Comparison of ENCODE assay signal across 8 cellular contexts in the genomic region with DNA sequence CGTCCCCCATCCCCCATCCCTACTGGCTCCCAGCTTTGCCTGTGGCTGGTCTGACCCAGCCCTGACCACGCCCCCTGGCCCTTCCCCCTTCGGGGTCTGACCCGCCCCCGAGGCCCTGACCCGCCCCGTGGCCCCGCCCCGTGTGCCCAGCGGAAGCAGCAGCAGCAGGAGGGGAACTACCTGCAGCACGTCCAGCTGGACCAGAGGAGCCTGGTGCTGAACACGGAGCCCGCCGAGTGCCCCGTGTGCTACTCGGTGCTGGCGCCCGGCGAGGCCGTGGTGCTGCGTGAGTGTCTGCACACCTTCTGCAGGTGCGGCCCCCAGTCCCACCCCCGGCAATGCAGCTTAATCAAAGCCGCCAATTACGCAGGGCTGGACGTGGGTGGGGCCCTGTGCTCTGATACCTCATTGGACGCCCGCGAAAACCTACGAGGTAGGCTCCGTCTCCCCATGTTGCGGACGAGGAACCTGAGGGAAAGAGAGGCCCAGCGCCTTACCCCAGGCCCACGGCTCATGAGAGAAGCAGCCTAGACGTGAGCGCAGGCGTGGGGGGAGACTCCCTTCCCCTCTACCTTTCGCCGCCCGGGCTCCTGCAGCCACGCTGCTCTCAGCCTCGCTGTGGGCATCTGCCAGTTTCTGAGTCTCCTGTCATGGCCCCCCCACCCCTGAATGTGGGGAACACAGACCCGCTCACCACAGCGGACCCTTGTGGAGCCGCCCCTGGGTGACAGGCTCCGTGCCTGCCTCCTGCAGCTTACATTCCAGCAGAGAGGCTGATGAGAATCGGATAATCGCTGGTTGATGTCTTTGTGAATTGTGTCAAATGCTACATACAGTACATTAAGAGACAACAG. TPM values are rescaled to one million over a fixed set of nuclear protein-coding genes. Genes with fewer than 3 reads are reported as not detected.
DNase-seq lines count a peak whose midpoint lies in the region; ATAC-seq and TF ChIP-seq lines count a peak whose summit lies in the region.

No MANE protein-coding gene starts in this region.

- no peaks in the 10 kb centered on the region for H3K27me3 Mint-ChIP-seq in activated CD4-positive, alpha-beta T cell treated with anti-CD3 and anti-CD28 coated beads for 36 hours

- H3K79me1 ChIP-seq in neuronal stem cell (ENCODE audit: low read depth, low read length), result peaks cover 7% of the 10 kb centered on the region

- no peak overlapping the region for H3K27ac ChIP-seq in HEK293 (ENCODE audit: extremely low read depth, low read depth, low read length)
- no peak overlapping the region for H3K27ac ChIP-seq in neuronal stem cell (replicated peaks; ENCODE audit: low read length)

- H3K18ac ChIP-seq in neuronal stem cell (ENCODE audit: low read length), result no peak overlapping the region

- H4K8ac ChIP-seq in neuronal stem cell (ENCODE audit: low read depth, low read length), result no peak overlapping the region

- no peak for TF ChIP-seq CTCF in HEK293 (tag by site-specific recombination; IDR thresholded peaks at IDR 0.05)

- POLR2A ChIA-PET in activated CD4-positive, alpha-beta T cell treated with anti-CD3 and anti-CD28 coated beads for 36 hours (lab: Charles Lee), result no interaction called here
- POLR2A ChIA-PET in HEK293 (lab: Yijun Ruan, JAX), result interaction anchor here (0.5 kb wide), 1 partner anchor 56 kb away, joined by 4 read pairs; no protein-coding TSS in a partner anchor

- H3K27ac Mint-ChIP-seq in activated CD4-positive, alpha-beta T cell treated with anti-CD3 and anti-CD28 coated beads for 36 hours, result no peak overlapping the region

- H3K4me1 Mint-ChIP-seq in activated CD4-positive, alpha-beta T cell treated with anti-CD3 and anti-CD28 coated beads for 36 hours, result peaks cover 10% of the 10 kb centered on the region

- no peak overlapping the region for H2AFZ ChIP-seq in neuronal stem cell (ENCODE audit: low read length)

- H3K14ac ChIP-seq in neuronal stem cell (ENCODE audit: low read length), result no peak overlapping the region

- peak overlapping the region; percentile 75 for H2BK5ac ChIP-seq in neuronal stem cell (ENCODE audit: low read length)

- H2BK15ac ChIP-seq in neuronal stem cell (ENCODE audit: low read length), result no peak overlapping the region

- H3K4ac ChIP-seq in neuronal stem cell (ENCODE audit: low read length), result peak overlapping the region; percentile 53

- no CpG with 5 or more reads among the region's 49 CpGs for WGBS in neuronal stem cell (ENCODE audit: extremely low coverage in 2 of 2, insufficient read length in 2 of 2, insufficient replicate concordance in 1 of 2), 2 donors

- H3K27me3 ChIP-seq in neuronal stem cell (ENCODE audit: control insufficient read depth in 3 of 3, insufficient read depth in 3 of 3, low read depth in 1 of 3, low read length in 3 of 3), result no peaks in the 10 kb centered on the region

- H3K4me3 ChIP-seq in HEK293 (ENCODE audit: low read depth, low read length) (no peak overlapping the region), neuronal stem cell (ENCODE audit: low read length in 2 of 2) (no peak overlapping the region)

- H2BK120ac ChIP-seq in neuronal stem cell (ENCODE audit: low read depth, low read length), result no peak overlapping the region

- H3K9me3 ChIP-seq in HEK293 (ENCODE audit: control insufficient read depth, insufficient read depth, low read depth, low read length), result no peaks in the 10 kb centered on the region
- H3K9me3 ChIP-seq in neuronal stem cell (replicated peaks in 1 of 2; ENCODE audit: control insufficient read depth in 2 of 2, insufficient read depth in 1 of 2, low read depth in 1 of 2, low read length in 2 of 2), result peaks cover 0 to 2% of the 10 kb centered on the region in 2 donors

- peaks cover 57% of the 10 kb centered on the region for H3K36me3 Mint-ChIP-seq in activated CD4-positive, alpha-beta T cell treated with anti-CD3 and anti-CD28 coated beads for 36 hours (ENCODE audit: low read depth)

- no peak overlapping the region for H4K91ac ChIP-seq in neuronal stem cell (ENCODE audit: low read depth, low read length, poor library complexity)

- H3K36me3 ChIP-seq in HEK293 (ENCODE audit: control insufficient read depth in 2 of 2, insufficient read depth in 1 of 2, low read length in 2 of 2) (peaks cover 22 to 63% of the 10 kb centered on the region in 2 experiments; a peak in 2 of 3 replicates), neuronal stem cell (replicated peaks in 1 of 2; ENCODE audit: control insufficient read depth in 2 of 2, insufficient read depth in 2 of 2, low read length in 2 of 2) (peaks cover 37 to 78% of the 10 kb centered on the region in 2 donors)

- peak overlapping the region; percentile 56 for H2AK5ac ChIP-seq in neuronal stem cell (ENCODE audit: low read depth, low read length)

- H3K4me3 Mint-ChIP-seq in activated CD4-positive, alpha-beta T cell treated with anti-CD3 and anti-CD28 coated beads for 36 hours, result no peak overlapping the region

- peak; percentile 54 for DNase-seq in activated CD4-positive, alpha-beta T cell treated with anti-CD3 and anti-CD28 coated beads for 36 hours
- no peak for DNase-seq in activated CD4-positive, alpha-beta T cell treated with anti-CD3 and anti-CD28 coated beads, Interleukin-2, amount 50 U/mL, for 4 hours
- DNase-seq in neuronal stem cell (ENCODE audit: low spot score) (no peak), ureter (ENCODE audit: low spot score) (no peak), LoVo (ENCODE audit: low spot score) (no peak), SHP77 treated with DMSO at 0.1 percent for 48 hours (lab: John Stamatoyannopoulos, UW) (no peak)

- H3K9me3 Mint-ChIP-seq in activated CD4-positive, alpha-beta T cell treated with anti-CD3 and anti-CD28 coated beads for 36 hours (ENCODE audit: low read depth), result no peaks in the 10 kb centered on the region

- H3K9ac ChIP-seq in neuronal stem cell (ENCODE audit: low read depth, low read length, poor library complexity), result no peak overlapping the region

- CTCF ChIA-PET in activated CD4-positive, alpha-beta T cell treated with anti-CD3 and anti-CD28 coated beads for 36 hours (lab: Charles Lee), result no interaction called here
- CTCF ChIA-PET in HEK293 (lab: Yijun Ruan, JAX), result interaction anchor here (2.1 kb wide), 1 partner anchor 11 kb away, joined by 8 read pairs; no protein-coding TSS in a partner anchor

- intact Hi-C loops in activated CD4-positive, alpha-beta T cell treated with anti-CD3 and anti-CD28 coated beads for 36 hours (cut with DNase I, micrococcal nuclease), result no loop called here

- H3K23ac ChIP-seq in neuronal stem cell (ENCODE audit: low read depth, low read length, poor library complexity), result no peak overlapping the region

- peak; percentile 11 for ATAC-seq in activated CD4-positive, alpha-beta T cell treated with anti-CD3 and anti-CD28 coated beads for 36 hours
- peak; percentile 45; the same call in 2 of the 3 replicates for ATAC-seq in SK-N-SH treated with all-trans-retinoic acid at 6 μM for 48 hours

- H2BK12ac ChIP-seq in neuronal stem cell (ENCODE audit: low read length), result no peak overlapping the region

- H3K4me2 ChIP-seq in neuronal stem cell (ENCODE audit: insufficient read depth, low read length, poor library complexity, severe bottlenecking), result no peak overlapping the region

- H3K4me1 ChIP-seq in HEK293 (ENCODE audit: control insufficient read depth, insufficient read depth, low read length), result no peaks in the 10 kb centered on the region
- no peaks in the 10 kb centered on the region for H3K4me1 ChIP-seq in neuronal stem cell (ENCODE audit: control insufficient read depth in 2 of 2, insufficient read depth in 1 of 2, low read depth in 1 of 2, low read length in 2 of 2)

TF ChIP-seq in HEK293, 187 proteins besides CTCF, POLR2A, EP300 and RAD21 (continues in another document):
- no peak for TF ChIP-seq ZNF324 (tag by site-specific recombination; IDR thresholded peaks at IDR 0.05)
- TF ChIP-seq KLF8 (tag by site-specific recombination; IDR thresholded peaks at IDR 0.05), result peak; percentile 53; the same call in 1 of the 2 replicates

TF ChIP-seq in SK-N-SH treated with all-trans-retinoic acid at 6 μM for 48 hours, 23 proteins besides CTCF, POLR2A, EP300 and RAD21 (continues in another document):
- TF ChIP-seq ZFP30 (CRISPR knock-in tag; IDR thresholded peaks at IDR 0.05) (no peak), BACH2 (CRISPR knock-in tag; IDR thresholded peaks at IDR 0.05; ENCODE audit: borderline replicate concordance) (no peak), SNAI2 (CRISPR knock-in tag; IDR thresholded peaks at IDR 0.05) (no peak), ZNF70 (CRISPR knock-in tag; IDR thresholded peaks at IDR 0.05) (no peak), CSDC2 (CRISPR knock-in tag; IDR thresholded peaks at IDR 0.05) (no peak), ESRRG (CRISPR knock-in tag; IDR thresholded peaks at IDR 0.05) (no peak)
- TF ChIP-seq, protein P1, sequence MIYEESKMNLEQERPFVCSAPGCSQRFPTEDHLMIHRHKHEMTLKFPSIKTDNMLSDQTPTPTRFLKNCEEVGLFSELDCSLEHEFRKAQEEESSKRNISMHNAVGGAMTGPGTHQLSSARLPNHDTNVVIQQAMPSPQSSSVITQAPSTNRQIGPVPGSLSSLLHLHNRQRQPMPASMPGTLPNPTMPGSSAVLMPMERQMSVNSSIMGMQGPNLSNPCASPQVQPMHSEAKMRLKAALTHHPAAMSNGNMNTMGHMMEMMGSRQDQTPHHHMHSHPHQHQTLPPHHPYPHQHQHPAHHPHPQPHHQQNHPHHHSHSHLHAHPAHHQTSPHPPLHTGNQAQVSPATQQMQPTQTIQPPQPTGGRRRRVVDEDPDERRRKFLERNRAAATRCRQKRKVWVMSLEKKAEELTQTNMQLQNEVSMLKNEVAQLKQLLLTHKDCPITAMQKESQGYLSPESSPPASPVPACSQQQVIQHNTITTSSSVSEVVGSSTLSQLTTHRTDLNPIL (CRISPR knock-in tag; IDR thresholded peaks at IDR 0.05; ENCODE audit: low read depth), result no peak

RNA-seq across cellular contexts. Expression of a gene that starts 12.8 kb away (rescaled TPM):
- 100 to 1,000 TPM; 130 to 149 TPM for total RNA-seq in activated CD4-positive, alpha-beta T cell treated with anti-CD3 and anti-CD28 coated beads for 36 hours
- polyA plus RNA-seq in neuronal stem cell (2013, experiment 1 of 2), result 33.0 TPM
- 31.6 TPM for polyA plus RNA-seq in neuronal stem cell (2013, experiment 2 of 2)
- total RNA-seq in ureter, result 133 TPM

RNA-seq across cellular contexts. Expression of a gene that starts 40.4 kb away (rescaled TPM):
- total RNA-seq in activated CD4-positive, alpha-beta T cell treated with anti-CD3 and anti-CD28 coated beads for 36 hours, result 10 to 100 TPM; 60.9 to 63.0 TPM
- 5.1 TPM for polyA plus RNA-seq in neuronal stem cell (2013, experiment 1 of 2)
- polyA plus RNA-seq in neuronal stem cell (2013, experiment 2 of 2), result 4.6 TPM
- total RNA-seq in ureter, result 28.1 TPM

RNA-seq across cellular contexts. Expression of a gene that starts 41.4 kb away (rescaled TPM):
- 10 to 100 TPM; 20.9 to 25.2 TPM for total RNA-seq in activated CD4-positive, alpha-beta T cell treated with anti-CD3 and anti-CD28 coated beads for 36 hours
- 18.3 TPM for polyA plus RNA-seq in neuronal stem cell (2013, experiment 1 of 2)
- polyA plus RNA-seq in neuronal stem cell (2013, experiment 2 of 2), result 18.9 TPM
- total RNA-seq in ureter, result 48.6 TPM
